Comparison of ENCODE assay signal across 8 cellular contexts in the genomic region with DNA sequence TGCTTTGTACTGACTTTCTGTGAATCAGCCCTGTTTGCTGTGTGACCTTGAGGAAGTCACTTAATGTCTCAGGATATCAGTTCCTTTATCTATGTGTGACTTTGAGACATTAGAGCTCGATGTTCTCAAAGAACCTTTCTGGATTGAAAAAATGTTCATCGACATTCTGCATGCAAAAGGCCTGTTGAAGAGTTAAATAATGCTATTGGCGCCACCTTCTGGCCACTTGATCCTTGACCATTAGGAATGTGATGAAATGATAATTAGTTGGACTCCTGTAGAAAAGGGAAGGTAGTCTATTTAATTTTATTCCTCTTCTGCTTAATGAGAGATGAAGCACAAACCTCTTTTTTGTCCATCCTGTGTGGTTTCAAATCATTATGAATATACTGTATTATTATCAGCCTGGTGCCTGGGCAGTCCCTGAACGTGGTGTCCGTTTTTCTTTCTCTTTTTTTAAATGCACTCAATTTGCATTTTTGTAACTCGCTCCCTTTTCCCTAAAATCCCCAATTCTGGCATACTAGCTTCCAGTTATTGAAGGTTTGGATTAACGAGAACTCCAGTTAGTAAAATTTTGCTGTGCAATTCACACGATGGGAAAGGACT. TPM values are rescaled to one million over a fixed set of nuclear protein-coding genes. Genes with fewer than 3 reads are reported as not detected.
DNase-seq lines count a peak whose midpoint lies in the region; TF ChIP-seq lines count a peak whose summit lies in the region.

No MANE protein-coding gene starts in this region.

- H3K27me3 ChIP-seq in HAP-1 (ENCODE audit: low read depth) (no peaks in the 10 kb centered on the region), osteoblast (ENCODE audit: insufficient read depth, low read length) (peaks cover 25% of the 10 kb centered on the region)

- intact Hi-C loops in activated T-helper 2 cell treated with anti-CD3 and anti-CD28 coated beads, Interferon-gamma antibody, Interleukin-2, Interleukin-4, amounts not matched to agents 10 μg/mL and 5 μg/mL and 100 μg/mL, durations not matched to agents 14 hours and 24 hours and 36 hours (cut with micrococcal nuclease), result loop anchor here (5.0 to 10.0 kb wide), 2 partner anchors 136 to 328 kb away; a partner anchor contains a TSS

- no peaks in the 10 kb centered on the region for H3K9me3 Mint-ChIP-seq in activated CD4-positive, alpha-beta memory T cell treated with anti-CD3 and anti-CD28 coated beads, Interleukin-2, amount 10 ng/mL, durations not matched to agents 7 days and 5 days
- no peaks in the 10 kb centered on the region for H3K9me3 Mint-ChIP-seq in activated T-helper 2 cell treated with anti-CD3 and anti-CD28 coated beads, Interferon-gamma antibody, Interleukin-2, Interleukin-4, amounts not matched to agents 10 μg/mL and 5 μg/mL and 100 μg/mL, durations not matched to agents 14 hours and 24 hours and 36 hours

- H3K4me1 Mint-ChIP-seq in activated CD4-positive, alpha-beta memory T cell treated with anti-CD3 and anti-CD28 coated beads, Interleukin-2, amount 10 ng/mL, durations not matched to agents 7 days and 5 days, result no peaks in the 10 kb centered on the region
- no peaks in the 10 kb centered on the region for H3K4me1 Mint-ChIP-seq in activated T-helper 2 cell treated with anti-CD3 and anti-CD28 coated beads, Interferon-gamma antibody, Interleukin-2, Interleukin-4, amounts not matched to agents 10 μg/mL and 5 μg/mL and 100 μg/mL, durations not matched to agents 14 hours and 24 hours and 36 hours (ENCODE audit: low read depth)

- in situ Hi-C loops in HAP-1 (cut with MboI; ENCODE audit: low sequenced_read_pairs), result loop anchor here (25.0 kb wide), 1 partner anchor 656 kb away; no protein-coding TSS in a partner anchor

- TF ChIP-seq CTCF in fibroblast of the aortic adventitia (IDR thresholded peaks at IDR 0.05; ENCODE audit: insufficient read depth, low read length), result peak; percentile 66
- peak; percentile 70 for TF ChIP-seq CTCF in osteoblast (IDR thresholded peaks at IDR 0.05; ENCODE audit: extremely low read depth, low read depth, low read length)

- peak overlapping the region; percentile 28 for H3K4me2 ChIP-seq in osteoblast (ENCODE audit: insufficient read depth, low read length)

- no peaks in the 10 kb centered on the region for H3K36me3 Mint-ChIP-seq in activated CD4-positive, alpha-beta memory T cell treated with anti-CD3 and anti-CD28 coated beads, Interleukin-2, amount 10 ng/mL, durations not matched to agents 7 days and 5 days (ENCODE audit: low read depth)
- H3K36me3 Mint-ChIP-seq in activated T-helper 2 cell treated with anti-CD3 and anti-CD28 coated beads, Interferon-gamma antibody, Interleukin-2, Interleukin-4, amounts not matched to agents 10 μg/mL and 5 μg/mL and 100 μg/mL, durations not matched to agents 14 hours and 24 hours and 36 hours (ENCODE audit: low read depth), result no peaks in the 10 kb centered on the region

- DNase-seq in CD1c-positive myeloid dendritic cell (ENCODE audit: extremely low spot score) (peak; percentile 73), HAP-1 (ENCODE audit: low spot score in 2 of 2) (peak; percentile 79 to 81), NCI-H524 treated with DMSO at 0.1 percent for 48 hours (lab: John Stamatoyannopoulos, UW) (peak; percentile 9), fibroblast of the aortic adventitia (ENCODE audit: low read depth) (peak; percentile 78), osteoblast (ENCODE audit: insufficient read length, low spot score, missing footprints) (peak; percentile 92)
- DNase-seq in activated CD4-positive, alpha-beta memory T cell treated with anti-CD3 and anti-CD28 coated beads, Interleukin-2, amount 10 ng/mL, durations not matched to agents 7 days and 5 days, result peak; percentile 44
- no peak for DNase-seq in central memory CD4-positive, alpha-beta T cell
- no peak for DNase-seq in activated T-helper 2 cell treated with anti-CD3 and anti-CD28 coated beads, Interferon-gamma antibody, Interleukin-2, Interleukin-4, amounts not matched to agents 10 μg/mL and 5 μg/mL and 100 μg/mL, durations not matched to agents 14 hours and 24 hours and 36 hours (ENCODE audit: low spot score)

- H3K4me3 ChIP-seq in HAP-1 (no peak overlapping the region), fibroblast of the aortic adventitia (ENCODE audit: low read depth, low read length) (no peak overlapping the region), osteoblast (ENCODE audit: insufficient read depth, low read length) (peak overlapping the region; percentile 21)

- CTCF ChIA-PET in activated CD4-positive, alpha-beta memory T cell treated with anti-CD3 and anti-CD28 coated beads, Interleukin-2, amount 10 ng/mL, durations not matched to agents 7 days and 5 days (lab: Charles Lee), result interaction anchor here (0.8 to 1.6 kb wide), 11 partner anchors 9 to 496 kb away, joined by 3 to 7 read pairs (median 3); a partner anchor contains a TSS

- no peaks in the 10 kb centered on the region for H3K79me2 ChIP-seq in osteoblast (ENCODE audit: insufficient read depth, low read length)

- H3K27ac ChIP-seq in osteoblast (ENCODE audit: low read depth, low read length), result no peak overlapping the region

- no peaks in the 10 kb centered on the region for H4K20me1 ChIP-seq in osteoblast (ENCODE audit: insufficient read depth, low read length)

- H3K4me1 ChIP-seq in HAP-1 (no peaks in the 10 kb centered on the region; the same call in 1 of the 2 replicates), osteoblast (ENCODE audit: insufficient read depth, low read length) (peaks cover 7% of the 10 kb centered on the region)

- H3K27ac Mint-ChIP-seq in activated CD4-positive, alpha-beta memory T cell treated with anti-CD3 and anti-CD28 coated beads, Interleukin-2, amount 10 ng/mL, durations not matched to agents 7 days and 5 days, result no peak overlapping the region
- H3K27ac Mint-ChIP-seq in activated T-helper 2 cell treated with anti-CD3 and anti-CD28 coated beads, Interferon-gamma antibody, Interleukin-2, Interleukin-4, amounts not matched to agents 10 μg/mL and 5 μg/mL and 100 μg/mL, durations not matched to agents 14 hours and 24 hours and 36 hours, result no peak overlapping the region

- no peak overlapping the region for H3K4me3 Mint-ChIP-seq in activated CD4-positive, alpha-beta memory T cell treated with anti-CD3 and anti-CD28 coated beads, Interleukin-2, amount 10 ng/mL, durations not matched to agents 7 days and 5 days
- no peak overlapping the region for H3K4me3 Mint-ChIP-seq in activated T-helper 2 cell treated with anti-CD3 and anti-CD28 coated beads, Interferon-gamma antibody, Interleukin-2, Interleukin-4, amounts not matched to agents 10 μg/mL and 5 μg/mL and 100 μg/mL, durations not matched to agents 14 hours and 24 hours and 36 hours (ENCODE audit: low read depth)

- POLR2A ChIA-PET in activated CD4-positive, alpha-beta memory T cell treated with anti-CD3 and anti-CD28 coated beads, Interleukin-2, amount 10 ng/mL, durations not matched to agents 7 days and 5 days (lab: Charles Lee), result no interaction called here

- H3K27me3 Mint-ChIP-seq in activated CD4-positive, alpha-beta memory T cell treated with anti-CD3 and anti-CD28 coated beads, Interleukin-2, amount 10 ng/mL, durations not matched to agents 7 days and 5 days, result peaks cover 5% of the 10 kb centered on the region
- H3K27me3 Mint-ChIP-seq in activated T-helper 2 cell treated with anti-CD3 and anti-CD28 coated beads, Interferon-gamma antibody, Interleukin-2, Interleukin-4, amounts not matched to agents 10 μg/mL and 5 μg/mL and 100 μg/mL, durations not matched to agents 14 hours and 24 hours and 36 hours (ENCODE audit: low read depth), result peaks cover 6% of the 10 kb centered on the region

- H3K9me3 ChIP-seq in HAP-1 (no peaks in the 10 kb centered on the region), osteoblast (ENCODE audit: low read depth, low read length) (no peaks in the 10 kb centered on the region)

- no peak overlapping the region for H2AFZ ChIP-seq in osteoblast (ENCODE audit: low read length)

- no peaks in the 10 kb centered on the region for H3K36me3 ChIP-seq in HAP-1 (replicated peaks)
- no peaks in the 10 kb centered on the region for H3K36me3 ChIP-seq in osteoblast (ENCODE audit: insufficient read depth, low read length)

RNA-seq across cellular contexts. Expression of a gene that starts 20.7 kb away (rescaled TPM):
- total RNA-seq in activated CD4-positive, alpha-beta memory T cell treated with anti-CD3 and anti-CD28 coated beads, Interleukin-2, amount 10 ng/mL, durations not matched to agents 7 days and 5 days, result not detected
- not detected in 2 replicates for total RNA-seq in fibroblast of the aortic adventitia (ENCODE audit: low replicate concordance)
- total RNA-seq in osteoblast, result under 0.01 TPM in 1 of 2 replicates, not detected in the other
- total RNA-seq in activated T-helper 2 cell treated with anti-CD3 and anti-CD28 coated beads, Interferon-gamma antibody, Interleukin-2, Interleukin-4, amounts not matched to agents 10 μg/mL and 5 μg/mL and 100 μg/mL, durations not matched to agents 14 hours and 24 hours and 36 hours, result not detected in 2 replicates

RNA-seq across cellular contexts. Expression of a gene that starts 54.2 kb away (rescaled TPM):
- 10 to 100 TPM; 32.5 to 34.3 TPM for total RNA-seq in activated CD4-positive, alpha-beta memory T cell treated with anti-CD3 and anti-CD28 coated beads, Interleukin-2, amount 10 ng/mL, durations not matched to agents 7 days and 5 days
- total RNA-seq in fibroblast of the aortic adventitia (ENCODE audit: low replicate concordance), result 27.0 and 63.4 TPM in 2 replicates
- total RNA-seq in osteoblast, result 56.6 and 62.6 TPM in 2 replicates
- total RNA-seq in activated T-helper 2 cell treated with anti-CD3 and anti-CD28 coated beads, Interferon-gamma antibody, Interleukin-2, Interleukin-4, amounts not matched to agents 10 μg/mL and 5 μg/mL and 100 μg/mL, durations not matched to agents 14 hours and 24 hours and 36 hours, result 31.8 and 33.1 TPM in 2 replicates

Comparison
In these comparisons a context has a peak if more than half of its experiments do, and no peak if none do; other contexts are left out.
1. DNase-seq: peak in CD1c-positive myeloid dendritic cell (single experiment), HAP-1 (2 of 2), NCI-H524 treated with DMSO at 0.1 percent for 48 hours (single experiment), activated CD4-positive, alpha-beta memory T cell treated with anti-CD3 and anti-CD28 coated beads, Interleukin-2, amount 10 ng/mL, durations not matched to agents 7 days and 5 days (single experiment), fibroblast of the aortic adventitia (single experiment) and osteoblast (single experiment); none in central memory CD4-positive, alpha-beta T cell (single experiment) and activated T-helper 2 cell treated with anti-CD3 and anti-CD28 coated beads, Interferon-gamma antibody, Interleukin-2, Interleukin-4, amounts not matched to agents 10 μg/mL and 5 μg/mL and 100 μg/mL, durations not matched to agents 14 hours and 24 hours and 36 hours (single experiment).